In the genomic region with DNA sequence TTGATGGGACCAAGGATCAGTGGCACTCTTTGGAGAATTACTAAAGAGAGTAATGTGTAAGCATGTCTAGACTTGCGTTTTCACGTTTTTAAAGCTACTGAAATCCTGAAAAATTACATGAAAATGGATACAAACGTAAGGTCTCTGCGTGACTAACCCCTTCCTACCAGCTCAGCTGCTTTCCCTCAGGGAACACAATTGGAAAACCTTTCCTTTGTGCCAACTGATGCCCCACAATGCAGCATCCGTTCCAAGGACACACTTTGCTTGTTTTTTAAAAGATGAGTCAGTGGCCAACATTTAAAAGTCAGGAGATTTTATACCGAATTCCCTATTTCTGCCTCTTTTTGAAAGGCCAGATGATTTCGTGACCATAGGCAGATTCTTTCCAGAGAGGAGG, we compare ENCODE assay signal across 2 cellular contexts.
TF ChIP-seq lines count a peak whose summit lies in the region.

No MANE protein-coding gene starts in this region.

TF ChIP-seq in GM23338, 12 proteins besides CTCF, POLR2A, EP300 and RAD21 (continued from another document):
- no peak for TF ChIP-seq CREB1 (CRISPR knock-in tag; IDR thresholded peaks at IDR 0.05; ENCODE audit: low read depth)
- TF ChIP-seq NANOG (IDR thresholded peaks at IDR 0.05; ENCODE audit: borderline replicate concordance) = no peak
- no peak for TF ChIP-seq JUNB (IDR thresholded peaks at IDR 0.05; ENCODE audit: unreplicated experiment)
- TF ChIP-seq EZH2 (IDR thresholded peaks at IDR 0.05; ENCODE audit: low read depth, unreplicated experiment) = no peak
- TF ChIP-seq STAT1 (IDR thresholded peaks at IDR 0.05; ENCODE audit: unreplicated experiment) = no peak
- TF ChIP-seq, protein P1, sequence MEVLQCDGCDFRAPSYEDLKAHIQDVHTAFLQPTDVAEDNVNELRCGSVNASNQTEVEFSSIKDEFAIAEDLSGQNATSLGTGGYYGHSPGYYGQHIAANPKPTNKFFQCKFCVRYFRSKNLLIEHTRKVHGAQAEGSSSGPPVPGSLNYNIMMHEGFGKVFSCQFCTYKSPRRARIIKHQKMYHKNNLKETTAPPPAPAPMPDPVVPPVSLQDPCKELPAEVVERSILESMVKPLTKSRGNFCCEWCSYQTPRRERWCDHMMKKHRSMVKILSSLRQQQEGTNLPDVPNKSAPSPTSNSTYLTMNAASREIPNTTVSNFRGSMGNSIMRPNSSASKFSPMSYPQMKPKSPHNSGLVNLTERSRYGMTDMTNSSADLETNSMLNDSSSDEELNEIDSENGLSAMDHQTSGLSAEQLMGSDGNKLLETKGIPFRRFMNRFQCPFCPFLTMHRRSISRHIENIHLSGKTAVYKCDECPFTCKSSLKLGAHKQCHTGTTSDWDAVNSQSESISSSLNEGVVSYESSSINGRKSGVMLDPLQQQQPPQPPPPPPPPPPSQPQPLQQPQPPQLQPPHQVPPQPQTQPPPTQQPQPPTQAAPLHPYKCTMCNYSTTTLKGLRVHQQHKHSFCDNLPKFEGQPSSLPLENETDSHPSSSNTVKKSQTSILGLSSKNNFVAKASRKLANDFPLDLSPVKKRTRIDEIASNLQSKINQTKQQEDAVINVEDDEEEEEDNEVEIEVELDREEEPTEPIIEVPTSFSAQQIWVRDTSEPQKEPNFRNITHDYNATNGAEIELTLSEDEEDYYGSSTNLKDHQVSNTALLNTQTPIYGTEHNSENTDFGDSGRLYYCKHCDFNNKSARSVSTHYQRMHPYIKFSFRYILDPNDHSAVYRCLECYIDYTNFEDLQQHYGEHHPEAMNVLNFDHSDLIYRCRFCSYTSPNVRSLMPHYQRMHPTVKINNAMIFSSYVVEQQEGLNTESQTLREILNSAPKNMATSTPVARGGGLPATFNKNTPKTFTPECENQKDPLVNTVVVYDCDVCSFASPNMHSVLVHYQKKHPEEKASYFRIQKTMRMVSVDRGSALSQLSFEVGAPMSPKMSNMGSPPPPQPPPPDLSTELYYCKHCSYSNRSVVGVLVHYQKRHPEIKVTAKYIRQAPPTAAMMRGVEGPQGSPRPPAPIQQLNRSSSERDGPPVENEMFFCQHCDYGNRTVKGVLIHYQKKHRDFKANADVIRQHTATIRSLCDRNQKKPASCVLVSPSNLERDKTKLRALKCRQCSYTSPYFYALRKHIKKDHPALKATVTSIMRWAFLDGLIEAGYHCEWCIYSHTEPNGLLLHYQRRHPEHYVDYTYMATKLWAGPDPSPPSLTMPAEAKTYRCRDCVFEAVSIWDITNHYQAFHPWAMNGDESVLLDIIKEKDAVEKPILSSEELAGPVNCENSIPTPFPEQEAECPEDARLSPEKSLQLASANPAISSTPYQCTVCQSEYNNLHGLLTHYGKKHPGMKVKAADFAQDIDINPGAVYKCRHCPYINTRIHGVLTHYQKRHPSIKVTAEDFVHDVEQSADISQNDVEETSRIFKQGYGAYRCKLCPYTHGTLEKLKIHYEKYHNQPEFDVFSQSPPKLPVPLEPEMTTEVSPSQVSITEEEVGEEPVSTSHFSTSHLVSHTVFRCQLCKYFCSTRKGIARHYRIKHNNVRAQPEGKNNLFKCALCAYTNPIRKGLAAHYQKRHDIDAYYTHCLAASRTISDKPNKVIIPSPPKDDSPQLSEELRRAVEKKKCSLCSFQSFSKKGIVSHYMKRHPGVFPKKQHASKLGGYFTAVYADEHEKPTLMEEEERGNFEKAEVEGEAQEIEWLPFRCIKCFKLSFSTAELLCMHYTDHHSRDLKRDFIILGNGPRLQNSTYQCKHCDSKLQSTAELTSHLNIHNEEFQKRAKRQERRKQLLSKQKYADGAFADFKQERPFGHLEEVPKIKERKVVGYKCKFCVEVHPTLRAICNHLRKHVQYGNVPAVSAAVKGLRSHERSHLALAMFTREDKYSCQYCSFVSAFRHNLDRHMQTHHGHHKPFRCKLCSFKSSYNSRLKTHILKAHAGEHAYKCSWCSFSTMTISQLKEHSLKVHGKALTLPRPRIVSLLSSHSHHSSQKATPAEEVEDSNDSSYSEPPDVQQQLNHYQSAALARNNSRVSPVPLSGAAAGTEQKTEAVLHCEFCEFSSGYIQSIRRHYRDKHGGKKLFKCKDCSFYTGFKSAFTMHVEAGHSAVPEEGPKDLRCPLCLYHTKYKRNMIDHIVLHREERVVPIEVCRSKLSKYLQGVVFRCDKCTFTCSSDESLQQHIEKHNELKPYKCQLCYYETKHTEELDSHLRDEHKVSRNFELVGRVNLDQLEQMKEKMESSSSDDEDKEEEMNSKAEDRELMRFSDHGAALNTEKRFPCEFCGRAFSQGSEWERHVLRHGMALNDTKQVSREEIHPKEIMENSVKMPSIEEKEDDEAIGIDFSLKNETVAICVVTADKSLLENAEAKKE (CRISPR knock-in tag; IDR thresholded peaks at IDR 0.05) = no peak
- TF ChIP-seq, protein P2, sequence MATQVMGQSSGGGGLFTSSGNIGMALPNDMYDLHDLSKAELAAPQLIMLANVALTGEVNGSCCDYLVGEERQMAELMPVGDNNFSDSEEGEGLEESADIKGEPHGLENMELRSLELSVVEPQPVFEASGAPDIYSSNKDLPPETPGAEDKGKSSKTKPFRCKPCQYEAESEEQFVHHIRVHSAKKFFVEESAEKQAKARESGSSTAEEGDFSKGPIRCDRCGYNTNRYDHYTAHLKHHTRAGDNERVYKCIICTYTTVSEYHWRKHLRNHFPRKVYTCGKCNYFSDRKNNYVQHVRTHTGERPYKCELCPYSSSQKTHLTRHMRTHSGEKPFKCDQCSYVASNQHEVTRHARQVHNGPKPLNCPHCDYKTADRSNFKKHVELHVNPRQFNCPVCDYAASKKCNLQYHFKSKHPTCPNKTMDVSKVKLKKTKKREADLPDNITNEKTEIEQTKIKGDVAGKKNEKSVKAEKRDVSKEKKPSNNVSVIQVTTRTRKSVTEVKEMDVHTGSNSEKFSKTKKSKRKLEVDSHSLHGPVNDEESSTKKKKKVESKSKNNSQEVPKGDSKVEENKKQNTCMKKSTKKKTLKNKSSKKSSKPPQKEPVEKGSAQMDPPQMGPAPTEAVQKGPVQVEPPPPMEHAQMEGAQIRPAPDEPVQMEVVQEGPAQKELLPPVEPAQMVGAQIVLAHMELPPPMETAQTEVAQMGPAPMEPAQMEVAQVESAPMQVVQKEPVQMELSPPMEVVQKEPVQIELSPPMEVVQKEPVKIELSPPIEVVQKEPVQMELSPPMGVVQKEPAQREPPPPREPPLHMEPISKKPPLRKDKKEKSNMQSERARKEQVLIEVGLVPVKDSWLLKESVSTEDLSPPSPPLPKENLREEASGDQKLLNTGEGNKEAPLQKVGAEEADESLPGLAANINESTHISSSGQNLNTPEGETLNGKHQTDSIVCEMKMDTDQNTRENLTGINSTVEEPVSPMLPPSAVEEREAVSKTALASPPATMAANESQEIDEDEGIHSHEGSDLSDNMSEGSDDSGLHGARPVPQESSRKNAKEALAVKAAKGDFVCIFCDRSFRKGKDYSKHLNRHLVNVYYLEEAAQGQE (IDR thresholded peaks at IDR 0.05; ENCODE audit: unreplicated experiment) = no peak
- no peak for TF ChIP-seq ZNF331 (CRISPR knock-in tag; IDR thresholded peaks at IDR 0.05; ENCODE audit: low read depth)
- TF ChIP-seq EZH2phosphoT487 (IDR thresholded peaks at IDR 0.05; ENCODE audit: unreplicated experiment) = no peak
TF ChIP-seq in GM23338: peak in this region for 0.

TF ChIP-seq in WTC11, 78 proteins besides CTCF, POLR2A, EP300 and RAD21 (continued from another document):
- TF ChIP-seq, protein P3, sequence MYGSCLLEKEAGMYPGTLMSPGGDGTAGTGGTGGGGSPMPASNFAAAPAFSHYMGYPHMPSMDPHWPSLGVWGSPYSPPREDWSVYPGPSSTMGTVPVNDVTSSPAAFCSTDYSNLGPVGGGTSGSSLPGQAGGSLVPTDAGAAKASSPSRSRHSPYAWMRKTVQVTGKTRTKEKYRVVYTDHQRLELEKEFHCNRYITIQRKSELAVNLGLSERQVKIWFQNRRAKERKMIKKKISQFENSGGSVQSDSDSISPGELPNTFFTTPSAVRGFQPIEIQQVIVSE (CRISPR knock-in tag; IDR thresholded peaks at IDR 0.05; ENCODE audit: borderline replicate concordance) = no peak
- TF ChIP-seq, protein P4, sequence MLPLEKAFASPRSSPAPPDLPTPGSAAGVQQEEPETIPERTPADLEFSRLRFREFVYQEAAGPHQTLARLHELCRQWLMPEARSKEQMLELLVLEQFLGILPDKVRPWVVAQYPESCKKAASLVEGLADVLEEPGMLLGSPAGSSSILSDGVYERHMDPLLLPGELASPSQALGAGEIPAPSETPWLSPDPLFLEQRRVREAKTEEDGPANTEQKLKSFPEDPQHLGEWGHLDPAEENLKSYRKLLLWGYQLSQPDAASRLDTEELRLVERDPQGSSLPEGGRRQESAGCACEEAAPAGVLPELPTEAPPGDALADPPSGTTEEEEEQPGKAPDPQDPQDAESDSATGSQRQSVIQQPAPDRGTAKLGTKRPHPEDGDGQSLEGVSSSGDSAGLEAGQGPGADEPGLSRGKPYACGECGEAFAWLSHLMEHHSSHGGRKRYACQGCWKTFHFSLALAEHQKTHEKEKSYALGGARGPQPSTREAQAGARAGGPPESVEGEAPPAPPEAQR (CRISPR knock-in tag; IDR thresholded peaks at IDR 0.05) = no peak
- TF ChIP-seq ZNF232 (CRISPR knock-in tag; IDR thresholded peaks at IDR 0.05) = no peak
- TF ChIP-seq ZBTB21 (CRISPR knock-in tag; IDR thresholded peaks at IDR 0.05; ENCODE audit: borderline replicate concordance) = no peak
- no peak for TF ChIP-seq ZNF423 (CRISPR knock-in tag; IDR thresholded peaks at IDR 0.05)
- TF ChIP-seq, protein P5, sequence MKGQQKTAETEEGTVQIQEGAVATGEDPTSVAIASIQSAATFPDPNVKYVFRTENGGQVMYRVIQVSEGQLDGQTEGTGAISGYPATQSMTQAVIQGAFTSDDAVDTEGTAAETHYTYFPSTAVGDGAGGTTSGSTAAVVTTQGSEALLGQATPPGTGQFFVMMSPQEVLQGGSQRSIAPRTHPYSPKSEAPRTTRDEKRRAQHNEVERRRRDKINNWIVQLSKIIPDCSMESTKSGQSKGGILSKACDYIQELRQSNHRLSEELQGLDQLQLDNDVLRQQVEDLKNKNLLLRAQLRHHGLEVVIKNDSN (CRISPR knock-in tag; IDR thresholded peaks at IDR 0.05) = no peak
- TF ChIP-seq SMAD3 (CRISPR knock-in tag; IDR thresholded peaks at IDR 0.05; ENCODE audit: borderline replicate concordance) = no peak
- TF ChIP-seq, protein P6, sequence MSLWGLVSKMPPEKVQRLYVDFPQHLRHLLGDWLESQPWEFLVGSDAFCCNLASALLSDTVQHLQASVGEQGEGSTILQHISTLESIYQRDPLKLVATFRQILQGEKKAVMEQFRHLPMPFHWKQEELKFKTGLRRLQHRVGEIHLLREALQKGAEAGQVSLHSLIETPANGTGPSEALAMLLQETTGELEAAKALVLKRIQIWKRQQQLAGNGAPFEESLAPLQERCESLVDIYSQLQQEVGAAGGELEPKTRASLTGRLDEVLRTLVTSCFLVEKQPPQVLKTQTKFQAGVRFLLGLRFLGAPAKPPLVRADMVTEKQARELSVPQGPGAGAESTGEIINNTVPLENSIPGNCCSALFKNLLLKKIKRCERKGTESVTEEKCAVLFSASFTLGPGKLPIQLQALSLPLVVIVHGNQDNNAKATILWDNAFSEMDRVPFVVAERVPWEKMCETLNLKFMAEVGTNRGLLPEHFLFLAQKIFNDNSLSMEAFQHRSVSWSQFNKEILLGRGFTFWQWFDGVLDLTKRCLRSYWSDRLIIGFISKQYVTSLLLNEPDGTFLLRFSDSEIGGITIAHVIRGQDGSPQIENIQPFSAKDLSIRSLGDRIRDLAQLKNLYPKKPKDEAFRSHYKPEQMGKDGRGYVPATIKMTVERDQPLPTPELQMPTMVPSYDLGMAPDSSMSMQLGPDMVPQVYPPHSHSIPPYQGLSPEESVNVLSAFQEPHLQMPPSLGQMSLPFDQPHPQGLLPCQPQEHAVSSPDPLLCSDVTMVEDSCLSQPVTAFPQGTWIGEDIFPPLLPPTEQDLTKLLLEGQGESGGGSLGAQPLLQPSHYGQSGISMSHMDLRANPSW (CRISPR knock-in tag; conservative IDR thresholded peaks at IDR 0.05; ENCODE audit: low read depth) = no peak
